ENCODE assay signal across 8 cellular contexts in the genomic region with DNA sequence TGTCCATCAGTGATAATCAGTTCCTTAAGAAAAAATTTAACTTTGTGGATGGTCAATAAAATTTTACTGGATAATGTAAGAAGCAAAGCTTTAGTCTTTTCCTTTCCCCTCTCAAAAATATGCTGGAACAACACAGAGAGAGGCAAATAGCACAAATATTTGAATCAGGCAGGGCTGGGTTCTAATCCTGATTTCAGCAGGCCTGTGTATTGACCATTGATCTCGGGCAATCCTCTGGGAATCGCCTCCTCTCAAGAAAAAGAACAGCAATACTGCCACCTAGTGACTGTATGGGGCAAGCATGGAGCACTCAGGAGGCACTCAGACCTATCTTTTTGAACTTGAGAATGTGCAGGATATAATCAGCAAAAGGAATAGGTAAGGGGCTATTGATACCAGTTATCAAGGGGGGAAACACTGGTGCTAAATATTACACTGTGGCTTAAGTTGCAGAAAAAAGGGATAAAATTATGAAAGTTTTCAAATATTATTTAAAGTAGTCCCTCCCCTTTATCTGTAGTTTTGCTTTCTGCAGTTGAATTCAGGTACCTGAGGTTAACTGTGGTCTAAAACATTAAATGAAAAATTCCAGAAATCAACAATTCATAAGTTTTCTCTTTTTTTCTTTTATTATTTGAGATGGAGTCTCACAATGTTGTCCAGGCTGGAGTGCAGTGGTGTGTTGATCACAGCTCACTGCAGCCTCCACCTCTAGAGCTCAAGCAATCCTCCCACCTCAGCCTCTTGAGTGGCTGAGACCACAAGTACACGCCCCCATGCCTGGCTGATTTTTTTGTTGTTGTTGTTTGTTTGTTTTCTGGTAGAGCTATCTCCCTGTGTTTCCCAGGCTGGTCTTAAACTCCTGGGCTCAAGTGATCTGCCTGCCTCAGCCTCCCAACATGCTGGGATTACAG.
DNase-seq lines count a peak whose midpoint lies in the region; ATAC-seq and TF ChIP-seq lines count a peak whose summit lies in the region.

No MANE protein-coding gene starts in this region.

- 22% methylated on average over 3 of the region's 3 CpGs for WGBS in liver

- H3K4me1 ChIP-seq in liver (ENCODE audit: control insufficient read depth in 4 of 4, insufficient read depth in 4 of 4, low read length in 3 of 4), result peaks cover 2 to 37% (median 25%) of the 10 kb centered on the region in 4 donors

- peak overlapping the region in 1 of 2 donors; percentile 73 for H3K4me3 Mint-ChIP-seq in CD14-positive monocyte
- H3K4me3 Mint-ChIP-seq in T-helper 2 cell treated with Interferon-gamma antibody and Interleukin-4, amounts not matched to agents 5 μg/mL and 100 μg/mL, for 36 hours, result no peak overlapping the region
- no peak overlapping the region for H3K4me3 Mint-ChIP-seq in stimulated activated naive CD8-positive, alpha-beta T cell treated with anti-CD3 and anti-CD28 coated beads, Interleukin-15, amount 100 ng/mL, for 72 hours

- H3K36me3 Mint-ChIP-seq in CD14-positive monocyte, result peaks cover 3 to 7% of the 10 kb centered on the region in 2 donors
- H3K36me3 Mint-ChIP-seq in T-helper 2 cell treated with Interferon-gamma antibody and Interleukin-4, amounts not matched to agents 5 μg/mL and 100 μg/mL, for 36 hours (ENCODE audit: low read depth), result no peaks in the 10 kb centered on the region

- peak overlapping the region in 1 of 2 donors; percentile 4 for H3K27ac ChIP-seq in liver (ENCODE audit: low read depth in 1 of 2, low read length in 2 of 2)

- peaks cover 25% of the 10 kb centered on the region for H3K4me1 Mint-ChIP-seq in CD14-positive monocyte
- H3K4me1 Mint-ChIP-seq in T-helper 2 cell treated with Interferon-gamma antibody and Interleukin-4, amounts not matched to agents 5 μg/mL and 100 μg/mL, for 36 hours (ENCODE audit: low read depth), result peaks cover 44% of the 10 kb centered on the region
- peaks cover 56% of the 10 kb centered on the region for H3K4me1 Mint-ChIP-seq in stimulated activated naive CD8-positive, alpha-beta T cell treated with anti-CD3 and anti-CD28 coated beads, Interleukin-15, amount 100 ng/mL, for 72 hours

- H3K27me3 Mint-ChIP-seq in CD14-positive monocyte (ENCODE audit: low read depth in 3 of 3), result peaks cover 12 to 23% (median 19%) of the 10 kb centered on the region in 3 donors
- H3K27me3 Mint-ChIP-seq in T-helper 2 cell treated with Interferon-gamma antibody and Interleukin-4, amounts not matched to agents 5 μg/mL and 100 μg/mL, for 36 hours (ENCODE audit: low read depth), result no peaks in the 10 kb centered on the region
- H3K27me3 Mint-ChIP-seq in stimulated activated naive CD8-positive, alpha-beta T cell treated with anti-CD3 and anti-CD28 coated beads, Interleukin-15, amount 100 ng/mL, for 72 hours, result no peaks in the 10 kb centered on the region

- DNase-seq in CD14-positive monocyte (ENCODE audit: low spot score), result no peak
- peak; percentile 20 for DNase-seq in GM19238 (ENCODE audit: insufficient read length, low spot score)
- peak; percentile 89 for DNase-seq in NCI-H146 (lab: John Stamatoyannopoulos, UW)
- DNase-seq in T-helper 2 cell treated with Interferon-gamma antibody and Interleukin-4, amounts not matched to agents 5 μg/mL and 100 μg/mL, for 36 hours (ENCODE audit: low spot score), result peak; percentile 26
- peak; percentile 68 for DNase-seq in dedifferentiated amniotic fluid mesenchymal stem cell (ENCODE audit: extremely low spot score)
- DNase-seq in stimulated activated naive CD8-positive, alpha-beta T cell treated with anti-CD3 and anti-CD28 coated beads, Interleukin-15, amount 100 ng/mL, for 72 hours, result peak; percentile 26 to 27

- peak overlapping the region in 2 of 7 donors; percentile 4 to 13 for H3K27ac Mint-ChIP-seq in CD14-positive monocyte
- no peak overlapping the region for H3K27ac Mint-ChIP-seq in T-helper 2 cell treated with Interferon-gamma antibody and Interleukin-4, amounts not matched to agents 5 μg/mL and 100 μg/mL, for 36 hours
- peak overlapping the region in 1 of 2 donors; percentile 66 for H3K27ac Mint-ChIP-seq in stimulated activated naive CD8-positive, alpha-beta T cell treated with anti-CD3 and anti-CD28 coated beads, Interleukin-15, amount 100 ng/mL, for 72 hours

- TF ChIP-seq CTCF in CD14-positive monocyte (IDR thresholded peaks at IDR 0.05) (peak; percentile 96), liver (IDR thresholded peaks at IDR 0.05; ENCODE audit: low read depth, low read length, missing input control) (peak; percentile 83)

- TF ChIP-seq RAD21 in liver (IDR thresholded peaks at IDR 0.05), result peak; percentile 91 to 94

- H3K9me3 Mint-ChIP-seq in CD14-positive monocyte, result peaks cover 0 to 2% (median 0%) of the 10 kb centered on the region in 7 donors
- H3K9me3 Mint-ChIP-seq in T-helper 2 cell treated with Interferon-gamma antibody and Interleukin-4, amounts not matched to agents 5 μg/mL and 100 μg/mL, for 36 hours, result no peaks in the 10 kb centered on the region
- H3K9me3 Mint-ChIP-seq in stimulated activated naive CD8-positive, alpha-beta T cell treated with anti-CD3 and anti-CD28 coated beads, Interleukin-15, amount 100 ng/mL, for 72 hours, result no peaks in the 10 kb centered on the region

- no peak overlapping the region for H3K9ac ChIP-seq in liver (ENCODE audit: low read depth in 1 of 2, low read length in 2 of 2)

- H3K36me3 ChIP-seq in liver (ENCODE audit: control insufficient read depth in 4 of 4, insufficient read depth in 3 of 4, low read depth in 1 of 4, low read length in 3 of 4), result no peaks in the 10 kb centered on the region

- H3K4me3 ChIP-seq in liver (ENCODE audit: low read depth in 1 of 3, low read length in 3 of 3), result no peak overlapping the region

- intact Hi-C loops in CD14-positive monocyte (cut with micrococcal nuclease), result loop anchor here (5.0 to 10.0 kb wide), 4 partner anchors 101 to 824 kb away; no protein-coding TSS in a partner anchor

- no peaks in the 10 kb centered on the region for H3K9me3 ChIP-seq in liver (ENCODE audit: control insufficient read depth in 4 of 4, low read length in 3 of 4)

- no peak for ATAC-seq in stimulated activated naive CD8-positive, alpha-beta T cell treated with anti-CD3 and anti-CD28 coated beads, Interleukin-15, amount 100 ng/mL, for 72 hours
- ATAC-seq in HG02571 (IDR thresholded peaks at IDR 0.05; ENCODE audit: unreplicated experiment), result no peak

- no peaks in the 10 kb centered on the region for H3K27me3 ChIP-seq in liver (ENCODE audit: control insufficient read depth in 4 of 4, insufficient read depth in 4 of 4, low read length in 3 of 4)

TF ChIP-seq in liver, 16 proteins besides CTCF, POLR2A, EP300 and RAD21:
- TF ChIP-seq RXRA (IDR thresholded peaks at IDR 0.05) (peak; percentile 13 to 52), JUND (IDR thresholded peaks at IDR 0.05) (no peak), HNF4A (conservative IDR thresholded peaks at IDR 0.05) (peak in 1 of 2 donors; percentile 65), NR2F2 (IDR thresholded peaks at IDR 0.05) (peak; percentile 17), FOXA1 (IDR thresholded peaks at IDR 0.05) (no peak), YY1 (IDR thresholded peaks at IDR 0.05) (no peak), SP1 (IDR thresholded peaks at IDR 0.05) (peak; percentile 20)
- TF ChIP-seq, protein P1, sequence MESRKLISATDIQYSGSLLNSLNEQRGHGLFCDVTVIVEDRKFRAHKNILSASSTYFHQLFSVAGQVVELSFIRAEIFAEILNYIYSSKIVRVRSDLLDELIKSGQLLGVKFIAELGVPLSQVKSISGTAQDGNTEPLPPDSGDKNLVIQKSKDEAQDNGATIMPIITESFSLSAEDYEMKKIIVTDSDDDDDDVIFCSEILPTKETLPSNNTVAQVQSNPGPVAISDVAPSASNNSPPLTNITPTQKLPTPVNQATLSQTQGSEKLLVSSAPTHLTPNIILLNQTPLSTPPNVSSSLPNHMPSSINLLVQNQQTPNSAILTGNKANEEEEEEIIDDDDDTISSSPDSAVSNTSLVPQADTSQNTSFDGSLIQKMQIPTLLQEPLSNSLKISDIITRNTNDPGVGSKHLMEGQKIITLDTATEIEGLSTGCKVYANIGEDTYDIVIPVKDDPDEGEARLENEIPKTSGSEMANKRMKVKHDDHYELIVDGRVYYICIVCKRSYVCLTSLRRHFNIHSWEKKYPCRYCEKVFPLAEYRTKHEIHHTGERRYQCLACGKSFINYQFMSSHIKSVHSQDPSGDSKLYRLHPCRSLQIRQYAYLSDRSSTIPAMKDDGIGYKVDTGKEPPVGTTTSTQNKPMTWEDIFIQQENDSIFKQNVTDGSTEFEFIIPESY (IDR thresholded peaks at IDR 0.05), result no peak
